In genomic region chr3:12194209-12194608, GRCh38 we compare ENCODE assay signal across 8 cellular contexts. TPM values are rescaled to one million over a fixed set of nuclear protein-coding genes. Genes with fewer than 3 reads are reported as not detected.
DNase-seq lines count a peak whose midpoint lies in the region; ATAC-seq, FAIRE-seq and TF ChIP-seq lines count a peak whose summit lies in the region.

No MANE protein-coding gene starts in this region.

- intact Hi-C loops in mucosa of descending colon (cut with DNase I, micrococcal nuclease), result no loop called here

- H3K4me1 ChIP-seq in Karpas-422 (ENCODE audit: low read length), result peaks cover 8% of the 10 kb centered on the region
- H3K4me1 ChIP-seq in mucosa of descending colon (ENCODE audit: low read depth), result peaks cover 32% of the 10 kb centered on the region

- ATAC-seq in GM19025 (IDR thresholded peaks at IDR 0.05; ENCODE audit: low read depth, unreplicated experiment), result peak; percentile 18
- peak; percentile 33 for ATAC-seq in mucosa of descending colon

- H3K4me3 ChIP-seq in AG04450 (ENCODE audit: low read depth, low read length), result no peak overlapping the region
- no peak overlapping the region for H3K4me3 ChIP-seq in Karpas-422 (ENCODE audit: low read length)
- no peak overlapping the region for H3K4me3 ChIP-seq in mucosa of descending colon
- H3K4me3 ChIP-seq in MG63, result no peak overlapping the region

- no peaks in the 10 kb centered on the region for H3K79me2 ChIP-seq in Karpas-422 (ENCODE audit: low read length)

- no peak for TF ChIP-seq POLR2A in GM12891 (IDR thresholded peaks at IDR 0.05; ENCODE audit: low read depth, low read length)

- no peaks in the 10 kb centered on the region for H3K36me3 ChIP-seq in Karpas-422 (ENCODE audit: insufficient read depth, low read length)
- H3K36me3 ChIP-seq in mucosa of descending colon (ENCODE audit: low read depth), result no peaks in the 10 kb centered on the region
- H3K36me3 ChIP-seq in MG63, result no peaks in the 10 kb centered on the region

- no peak for TF ChIP-seq CTCF in AG04450 (IDR thresholded peaks at IDR 0.05; ENCODE audit: low read depth, low read length)
- no peak for TF ChIP-seq CTCF in mucosa of descending colon (IDR thresholded peaks at IDR 0.05)

- DNase-seq in AG04450 (ENCODE audit: low read depth, low spot score) (peak; percentile 69), Karpas-422 (peak; percentile 72), astrocyte of the hippocampus (ENCODE audit: low read depth, low spot score) (peak; percentile 88), mucosa of descending colon (no peak), GM12891 (ENCODE audit: insufficient read length, low spot score) (no peak), MG63 (no peak), substantia nigra (lab: John Stamatoyannopoulos, UW) (no peak)

- H3K27me3 ChIP-seq in AG04450 (ENCODE audit: control insufficient read depth, insufficient read depth, low read length) (no peaks in the 10 kb centered on the region), Karpas-422 (ENCODE audit: low read length) (no peaks in the 10 kb centered on the region), MG63 (no peaks in the 10 kb centered on the region)

- no peak overlapping the region for H3K4me2 ChIP-seq in Karpas-422 (ENCODE audit: low read depth, low read length, poor library complexity, severe bottlenecking)

- H3K27ac ChIP-seq in AG04450 (ENCODE audit: low read depth, low read length) (peak overlapping the region; percentile 90), Karpas-422 (ENCODE audit: low read length) (no peak overlapping the region), substantia nigra (ENCODE audit: low read depth, low read length, poor library complexity, severe bottlenecking) (no peak overlapping the region)

- no peaks in the 10 kb centered on the region for H4K20me1 ChIP-seq in Karpas-422 (ENCODE audit: insufficient read depth, low read depth, low read length)

- no peak for FAIRE-seq in GM12891 (lab: Jason Lieb, UNC)

- H3K9me3 ChIP-seq in AG04450 (ENCODE audit: control insufficient read depth, insufficient read depth, low read length), result no peaks in the 10 kb centered on the region
- H3K9me3 ChIP-seq in Karpas-422 (ENCODE audit: low read length), result no peaks in the 10 kb centered on the region
- H3K9me3 ChIP-seq in mucosa of descending colon, result no peaks in the 10 kb centered on the region
- H3K9me3 ChIP-seq in MG63, result no peaks in the 10 kb centered on the region

- POLR2A ChIA-PET in AG04450 (lab: Yijun Ruan, JAX), result interaction anchor here (0.7 kb wide), 1 partner anchor 51 kb away, joined by 3 read pairs; no protein-coding TSS in a partner anchor

- CTCF ChIA-PET in AG04450 (lab: Charles Lee), result interaction anchor here (0.6 to 1.9 kb wide), 3 partner anchors 10 to 18 kb away, joined by 3 to 8 read pairs (median 5); no protein-coding TSS in a partner anchor

- no peak overlapping the region for H3K9ac ChIP-seq in Karpas-422 (ENCODE audit: low read length)

- no peak overlapping the region for H2AFZ ChIP-seq in Karpas-422 (ENCODE audit: low read length)

- no peaks in the 10 kb centered on the region for H3K9me2 ChIP-seq in Karpas-422 (replicated peaks; ENCODE audit: insufficient read depth, low read length)

TF ChIP-seq in GM12891, 5 proteins besides CTCF, POLR2A, EP300 and RAD21:
- TF ChIP-seq PAX5 (IDR thresholded peaks at IDR 0.05; ENCODE audit: insufficient read depth, low read length, severe bottlenecking) (no peak), POLR2AphosphoS5 (IDR thresholded peaks at IDR 0.05; ENCODE audit: low read depth, low read length) (no peak), POU2F2 (IDR thresholded peaks at IDR 0.05; ENCODE audit: low read depth, low read length) (no peak), TAF1 (IDR thresholded peaks at IDR 0.05; ENCODE audit: low read depth, low read length) (no peak), SPI1 (IDR thresholded peaks at IDR 0.05; ENCODE audit: low read depth, low read length) (no peak)
TF ChIP-seq in GM12891: peak in this region for 0.

RNA-seq across cellular contexts. Expression of gene TIMP4, which starts 35.5 kb away (rescaled TPM):
- 2.9 and 3.6 TPM in 2 replicates for polyA plus RNA-seq in AG04450 (2011; rRNA removed)
- 3.3 and 3.4 TPM in 2 replicates for polyA minus RNA-seq in AG04450 (2011; rRNA and poly(A)+ RNA removed)
- not detected in 2 replicates for total RNA-seq in Karpas-422 (2014; rRNA removed; shearing (Covaris generic); ENCODE audit: low replicate concordance)
- 1 to 10 TPM; 1.2 to 8.7 (median 3.6) TPM for total RNA-seq in mucosa of descending colon
- not detected for polyA plus RNA-seq in GM12891 (2012; ENCODE audit: low read depth, missing spikeins)
- 0.10 TPM in 1 of 2 replicates, not detected in the other for total RNA-seq in MG63 (2014; rRNA removed; shearing (Covaris generic); ENCODE audit: low replicate concordance)

Comparison
In these comparisons a context has a peak if more than half of its experiments do, and no peak if none do; other contexts are left out.
1. DNase-seq: peak in AG04450 (single experiment), Karpas-422 (single experiment) and astrocyte of the hippocampus (single experiment); none in mucosa of descending colon (0 of 3), GM12891 (single experiment), MG63 (single experiment) and substantia nigra (0 of 49).